ENCODE assay signal across 8 cellular contexts in genomic region chr15:69452702-69453513, GRCh38. TPM values are rescaled to one million over a fixed set of nuclear protein-coding genes. Genes with fewer than 3 reads are reported as not detected.
DNase-seq lines count a peak whose midpoint lies in the region; ATAC-seq and TF ChIP-seq lines count a peak whose summit lies in the region.

RPLP1 (plus strand) TSS chr15:69452818; CDS start chr15:69452949, 131 bp downstream.

- H3K27ac Mint-ChIP-seq in activated naive CD4-positive, alpha-beta T cell treated with anti-CD3 and anti-CD28 coated beads, Interleukin-2, amount 50 U/mL, for 24 hours = peak within 1 kb of the TSS; percentile 99

- no peaks in the 10 kb centered on the region for H3K9me3 ChIP-seq in HEK293 (ENCODE audit: control insufficient read depth, insufficient read depth, low read depth, low read length)

- TF ChIP-seq CTCF in HEK293 (tag by site-specific recombination; IDR thresholded peaks at IDR 0.05) = peak; percentile 66

- CTCF ChIA-PET in HEK293 (lab: Yijun Ruan, JAX) = interaction anchor here (0.7 to 3.2 kb wide), 7 partner anchors 10 to 1117 kb away, joined by 3 to 29 read pairs (median 7); no protein-coding TSS in a partner anchor

- peaks cover 10% of the 10 kb centered on the region for H3K4me1 ChIP-seq in HEK293 (ENCODE audit: control insufficient read depth, insufficient read depth, low read length)

- ATAC-seq in SK-N-SH treated with all-trans-retinoic acid at 6 μM for 48 hours = peak; percentile 85

- peaks cover 47 to 55% of the 10 kb centered on the region in 2 experiments for H3K36me3 ChIP-seq in HEK293 (ENCODE audit: control insufficient read depth in 2 of 2, insufficient read depth in 1 of 2, low read length in 2 of 2)

- DNase-seq in GM04503 (ENCODE audit: low read depth) (peak; percentile 70), MV-4-11 (lab: John Stamatoyannopoulos, UW) (peak; percentile 95), globus pallidus (ENCODE audit: low spot score) (peak; percentile 95), occipital lobe (lab: John Stamatoyannopoulos, UW) (peak; percentile 95)

- peak within 1 kb of the TSS; percentile 99 for H3K4me3 Mint-ChIP-seq in activated naive CD4-positive, alpha-beta T cell treated with anti-CD3 and anti-CD28 coated beads, Interleukin-2, amount 50 U/mL, for 24 hours

- H3K9me3 Mint-ChIP-seq in activated naive CD4-positive, alpha-beta T cell treated with anti-CD3 and anti-CD28 coated beads, Interleukin-2, amount 50 U/mL, for 24 hours = no peaks in the 10 kb centered on the region

- peaks cover 38% of the 10 kb centered on the region for H3K4me1 Mint-ChIP-seq in activated naive CD4-positive, alpha-beta T cell treated with anti-CD3 and anti-CD28 coated beads, Interleukin-2, amount 50 U/mL, for 24 hours

- POLR2A ChIA-PET in HEK293 (lab: Yijun Ruan, JAX) = interaction anchor here (0.6 to 4.4 kb wide), 20 partner anchors 9 to 645 kb away, joined by 3 to 107 read pairs (median 4); partner anchors contain the start of genes ANP32A, GLCE and KIF23

- H3K27ac ChIP-seq in HEK293 (ENCODE audit: extremely low read depth, low read depth, low read length) (peak within 1 kb of the TSS; percentile 78), temporal lobe (ENCODE audit: low read depth, low read length) (peak within 1 kb of the TSS; percentile 69)

- peak within 1 kb of the TSS; percentile 89 for H3K4me3 ChIP-seq in HEK293 (ENCODE audit: low read depth, low read length)

- peaks cover 30% of the 10 kb centered on the region for H3K36me3 Mint-ChIP-seq in activated naive CD4-positive, alpha-beta T cell treated with anti-CD3 and anti-CD28 coated beads, Interleukin-2, amount 50 U/mL, for 24 hours

- no peaks in the 10 kb centered on the region for H3K27me3 Mint-ChIP-seq in activated naive CD4-positive, alpha-beta T cell treated with anti-CD3 and anti-CD28 coated beads, Interleukin-2, amount 50 U/mL, for 24 hours

TF ChIP-seq in HEK293, 187 proteins besides CTCF, POLR2A, EP300 and RAD21 (continues in another document):
- TF ChIP-seq ZSCAN18 (tag by site-specific recombination; IDR thresholded peaks at IDR 0.05) (peak; percentile 78; the same call in 1 of the 2 replicates), ZNF791 (tag by site-specific recombination; IDR thresholded peaks at IDR 0.05) (no peak), ZNF776 (tag by site-specific recombination; IDR thresholded peaks at IDR 0.05; ENCODE audit: borderline replicate concordance) (peak; percentile 89; the same call in 1 of the 2 replicates), SCRT2 (tag by site-specific recombination; IDR thresholded peaks at IDR 0.05) (peak; percentile 9; the same call in 1 of the 2 replicates), GLI4 (tag by site-specific recombination; IDR thresholded peaks at IDR 0.05) (peak; percentile 92; the same call in 1 of the 2 replicates), ZNF530 (tag by site-specific recombination; IDR thresholded peaks at IDR 0.05; ENCODE audit: low read depth) (no peak), HOXC10 (CRISPR knock-in tag; IDR thresholded peaks at IDR 0.05) (no peak), KLF16 (tag by site-specific recombination; IDR thresholded peaks at IDR 0.05) (peak; percentile 94), ZNF10 (tag by site-specific recombination; IDR thresholded peaks at IDR 0.05) (0 out of 2 replicates have a peak, but pooled peaks have one; percentile 27), ZBTB1 (tag by site-specific recombination; IDR thresholded peaks at IDR 0.05) (no peak), ZFP41 (tag by site-specific recombination; IDR thresholded peaks at IDR 0.05; ENCODE audit: borderline replicate concordance) (peak; percentile 97; the same call in 1 of the 2 replicates)

TF ChIP-seq in SK-N-SH treated with all-trans-retinoic acid at 6 μM for 48 hours, 23 proteins besides CTCF, POLR2A, EP300 and RAD21:
- TF ChIP-seq ARNTL (CRISPR knock-in tag; IDR thresholded peaks at IDR 0.05; ENCODE audit: borderline replicate concordance, low read depth) (no peak), CSDC2 (CRISPR knock-in tag; IDR thresholded peaks at IDR 0.05) (no peak), SNAI2 (CRISPR knock-in tag; IDR thresholded peaks at IDR 0.05) (no peak), PATZ1 (CRISPR knock-in tag; IDR thresholded peaks at IDR 0.05; ENCODE audit: borderline replicate concordance) (0 out of 2 replicates have a peak, but pooled peaks have one; percentile 26), PPARA (CRISPR knock-in tag; IDR thresholded peaks at IDR 0.05; ENCODE audit: borderline replicate concordance) (no peak), ZFP30 (CRISPR knock-in tag; IDR thresholded peaks at IDR 0.05) (no peak), CREB5 (CRISPR knock-in tag; IDR thresholded peaks at IDR 0.05; ENCODE audit: low read depth) (no peak)

RNA-seq across cellular contexts. Expression of gene RPLP1, which starts in this region (rescaled TPM):
- total RNA-seq in occipital lobe (40.1 TPM), temporal lobe (57.3 TPM)

Comparison
In these comparisons a context has a peak if more than half of its experiments do, and no peak if none do; other contexts are left out.
1. Peak in every context shown above with its lines: DNase-seq, ATAC-seq, H3K4me3 ChIP-seq and H3K27ac ChIP-seq.